Comparison of ENCODE assay signal across 8 cellular contexts in the genomic region with DNA sequence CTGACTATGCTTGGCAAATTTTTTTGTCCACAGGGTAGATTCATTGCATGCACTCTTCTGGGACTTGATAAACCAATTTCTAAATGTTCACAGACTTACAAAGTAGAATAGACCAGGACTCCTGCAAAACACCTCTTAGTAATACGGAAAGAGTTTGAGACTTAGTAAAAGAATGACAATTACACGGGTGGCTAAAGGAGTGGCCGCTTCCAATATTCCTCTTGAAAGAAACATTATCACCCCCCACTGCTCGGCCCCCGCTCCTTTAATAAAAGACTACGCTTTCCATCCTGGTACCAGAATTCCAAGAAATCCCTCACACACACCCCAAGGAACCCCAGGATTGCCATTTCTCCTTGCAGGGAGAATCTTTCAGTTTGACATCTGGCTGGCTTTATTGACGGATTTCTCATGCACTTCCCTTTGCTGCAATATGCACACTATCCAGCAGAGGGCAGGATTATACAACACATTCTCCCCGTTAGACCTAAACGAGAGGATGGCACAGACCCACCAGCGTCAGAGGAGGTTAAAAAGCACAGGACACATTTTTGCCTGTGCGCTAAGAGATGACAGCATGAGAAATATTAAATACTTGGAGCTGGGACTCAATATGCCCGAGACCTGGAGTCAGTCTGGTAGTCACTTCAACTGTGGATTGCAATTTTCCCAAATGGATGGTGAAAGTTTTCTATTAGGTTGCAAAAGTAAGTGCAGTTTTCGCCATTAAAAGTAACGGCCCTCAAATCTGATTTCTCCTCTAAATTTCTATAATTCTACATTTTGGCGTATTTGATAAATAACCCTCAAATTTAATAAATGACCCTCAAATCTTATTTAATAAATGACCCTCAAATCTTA. TPM values are rescaled to one million over a fixed set of nuclear protein-coding genes. Genes with fewer than 3 reads are reported as not detected.
DNase-seq lines count a peak whose midpoint lies in the region; ATAC-seq, FAIRE-seq and TF ChIP-seq lines count a peak whose summit lies in the region.

No MANE protein-coding gene starts in this region.

- CTCF ChIA-PET in A673 (lab: Charles Lee), result interaction anchor here (1.3 kb wide), 1 partner anchor 327 kb away, joined by 3 read pairs; no protein-coding TSS in a partner anchor

- no peak overlapping the region for H3K4me3 ChIP-seq in A673 (ENCODE audit: low read depth, low read length, poor library complexity, severe bottlenecking)
- no peak overlapping the region for H3K4me3 ChIP-seq in Jurkat, Clone E6-1 (ENCODE audit: low read length)
- no peak overlapping the region for H3K4me3 ChIP-seq in fibroblast of pulmonary artery (replicated peaks; ENCODE audit: low read depth, low read length)
- no peak overlapping the region for H3K4me3 ChIP-seq in neural progenitor cell

- H3K4me1 ChIP-seq in A673 (ENCODE audit: insufficient read depth, low read length, poor library complexity, severe bottlenecking) (no peaks in the 10 kb centered on the region), neural progenitor cell (no peaks in the 10 kb centered on the region)

- peak; percentile 82 for DNase-seq in A673 (ENCODE audit: low spot score)
- DNase-seq in Jurkat, Clone E6-1 (ENCODE audit: low read depth, low spot score), result peak; percentile 71
- peak; percentile 41 for DNase-seq in RCC 7860 (ENCODE audit: low spot score)
- DNase-seq in activated T-cell treated with anti-CD3 and anti-CD28 coated beads, Interleukin-2, amount 50 U/mL, for 72 hours, result peak; percentile 43 to 63
- peak; percentile 86 for DNase-seq in fibroblast of pulmonary artery (ENCODE audit: low read depth)
- peak; percentile 82 for DNase-seq in neural progenitor cell (ENCODE audit: low spot score)
- peak; percentile 92 for DNase-seq in superior temporal gyrus (ENCODE audit: extremely low spot score)

- POLR2A ChIA-PET in A673 (lab: Charles Lee; ENCODE audit: low non-redundant PET), result no interaction called here

- no peaks in the 10 kb centered on the region for H3K4me1 Mint-ChIP-seq in activated T-cell treated with anti-CD3 and anti-CD28 coated beads, Interleukin-2, amount 50 U/mL, for 72 hours (ENCODE audit: low read depth)
- H3K4me1 Mint-ChIP-seq in neural progenitor cell, result peaks cover 11% of the 10 kb centered on the region

- H3K36me3 ChIP-seq in A673 (ENCODE audit: insufficient read depth, low read length, poor library complexity, severe bottlenecking) (no peaks in the 10 kb centered on the region), neural progenitor cell (no peaks in the 10 kb centered on the region)

- no peaks in the 10 kb centered on the region for H4K20me1 ChIP-seq in neural progenitor cell (ENCODE audit: low read depth)

- H3K79me2 ChIP-seq in neural progenitor cell (ENCODE audit: low read depth), result no peaks in the 10 kb centered on the region

- H3K27ac ChIP-seq in A673 (ENCODE audit: low read depth, low read length, poor library complexity, severe bottlenecking) (no peak overlapping the region), neural progenitor cell (no peak overlapping the region)

- no peaks in the 10 kb centered on the region for H3F3A ChIP-seq in neural progenitor cell (ENCODE audit: low read depth)

- peak; percentile 66 for ATAC-seq in GM18511 (IDR thresholded peaks at IDR 0.05; ENCODE audit: unreplicated experiment)
- ATAC-seq in activated T-cell treated with anti-CD3 and anti-CD28 coated beads, Interleukin-2, amount 50 U/mL, for 72 hours (replicated peaks in 1 of 2), result peak; percentile 62

- H3K27ac Mint-ChIP-seq in activated T-cell treated with anti-CD3 and anti-CD28 coated beads, Interleukin-2, amount 50 U/mL, for 72 hours, result no peak overlapping the region
- H3K27ac Mint-ChIP-seq in neural progenitor cell, result no peak overlapping the region

- TF ChIP-seq CTCF in A673 (conservative IDR thresholded peaks at IDR 0.05; ENCODE audit: low read depth, low read length) (peak; percentile 90), fibroblast of pulmonary artery (IDR thresholded peaks at IDR 0.05; ENCODE audit: low read length, missing control alignments) (peak; percentile 96), neural progenitor cell (IDR thresholded peaks at IDR 0.05) (peak; percentile 97)

- no peaks in the 10 kb centered on the region for H3K27me3 Mint-ChIP-seq in activated T-cell treated with anti-CD3 and anti-CD28 coated beads, Interleukin-2, amount 50 U/mL, for 72 hours (ENCODE audit: low read depth)
- H3K27me3 Mint-ChIP-seq in neural progenitor cell (ENCODE audit: insufficient read depth, low read depth), result peaks cover 4% of the 10 kb centered on the region

- no peaks in the 10 kb centered on the region for H3K36me3 Mint-ChIP-seq in activated T-cell treated with anti-CD3 and anti-CD28 coated beads, Interleukin-2, amount 50 U/mL, for 72 hours (ENCODE audit: insufficient read depth in 2 of 2)
- H3K36me3 Mint-ChIP-seq in neural progenitor cell, result no peaks in the 10 kb centered on the region

- H3K4me2 ChIP-seq in neural progenitor cell, result no peak overlapping the region

- intact Hi-C loops in A673 (cut with micrococcal nuclease; ENCODE audit: unreplicated experiment), result loop anchor here (1.0 to 10.0 kb wide), 5 partner anchors 296 to 1929 kb away; partner anchors contain the start of gene MAF

- H3K9ac ChIP-seq in neural progenitor cell, result no peak overlapping the region

- no TSS peak for BruUV-seq in A673 (replicated peaks; lab: Mats Ljungman, UMichigan)

- no peaks in the 10 kb centered on the region for H3K9me3 Mint-ChIP-seq in activated T-cell treated with anti-CD3 and anti-CD28 coated beads, Interleukin-2, amount 50 U/mL, for 72 hours
- H3K9me3 Mint-ChIP-seq in neural progenitor cell, result no peaks in the 10 kb centered on the region

- H2AFZ ChIP-seq in neural progenitor cell (replicated peaks), result no peak overlapping the region

- H3K4me3 Mint-ChIP-seq in activated T-cell treated with anti-CD3 and anti-CD28 coated beads, Interleukin-2, amount 50 U/mL, for 72 hours, result no peak overlapping the region
- no peak overlapping the region for H3K4me3 Mint-ChIP-seq in neural progenitor cell

- H3K9me3 ChIP-seq in A673 (ENCODE audit: low read depth, low read length, poor library complexity, severe bottlenecking) (no peaks in the 10 kb centered on the region), neural progenitor cell (ENCODE audit: low read depth) (no peaks in the 10 kb centered on the region)

- H3K27me3 ChIP-seq in A673 (replicated peaks; ENCODE audit: insufficient read depth, low read depth, low read length, poor library complexity), result no peaks in the 10 kb centered on the region
- H3K27me3 ChIP-seq in neural progenitor cell, result no peaks in the 10 kb centered on the region

- FAIRE-seq in RCC 7860 (lab: Jason Lieb, UNC), result peak; percentile 55

RNA-seq across cellular contexts. Expression of gene NUDT7, which starts 46.6 kb away (rescaled TPM):
- total RNA-seq in A673 (2021) (1.2 and 2.8 TPM in 2 replicates), neural progenitor cell (ENCODE audit: low replicate concordance) (9.7 and 10.8 TPM in 2 replicates)
- 8.8 TPM for polyA plus RNA-seq in Jurkat, Clone E6-1 (2012; ENCODE audit: insufficient read depth, insufficient read length)
- total RNA-seq in activated T-cell treated with anti-CD3 and anti-CD28 coated beads, Interleukin-2, amount 50 U/mL, for 72 hours, result 1 to 10 TPM; 6.5 to 8.2 TPM

Comparison
In these comparisons a context has a peak if more than half of its experiments do, and no peak if none do; other contexts are left out.
1. DNase-seq: peak in every context shown above with its lines; median percentile 92 in superior temporal gyrus; 86 in fibroblast of pulmonary artery; 82 in A673; 82 in neural progenitor cell; 71 in Jurkat, Clone E6-1; 53 in activated T-cell treated with anti-CD3 and anti-CD28 coated beads, Interleukin-2, amount 50 U/mL, for 72 hours; 41 in RCC 7860.